Comparison of ENCODE assay signal across 1 cellular context in genomic region chr11:67354314-67355022, GRCh38.
TF ChIP-seq lines count a peak whose summit lies in the region.

No MANE protein-coding gene starts in this region.

TF ChIP-seq in HepG2, 621 proteins besides CTCF, POLR2A, EP300 and RAD21 (continued from another document):
- TF ChIP-seq MEIS1 (CRISPR knock-in tag; IDR thresholded peaks at IDR 0.05; ENCODE audit: borderline replicate concordance) = no peak; the same call in 1 of the 2 replicates
- TF ChIP-seq ZNF503 (CRISPR knock-in tag; IDR thresholded peaks at IDR 0.05) = no peak; the same call in 1 of the 2 replicates
- no peak for TF ChIP-seq TMF1 (CRISPR knock-in tag; IDR thresholded peaks at IDR 0.05; ENCODE audit: low read depth)
- TF ChIP-seq NONO (IDR thresholded peaks at IDR 0.05) = no peak
- TF ChIP-seq NONO (CRISPR knock-in tag; conservative IDR thresholded peaks at IDR 0.05) = no peak
- TF ChIP-seq SMYD3 (CRISPR knock-in tag; IDR thresholded peaks at IDR 0.05) = no peak
- TF ChIP-seq ZNF17 (CRISPR knock-in tag; IDR thresholded peaks at IDR 0.05) = no peak
- TF ChIP-seq, protein P1, sequence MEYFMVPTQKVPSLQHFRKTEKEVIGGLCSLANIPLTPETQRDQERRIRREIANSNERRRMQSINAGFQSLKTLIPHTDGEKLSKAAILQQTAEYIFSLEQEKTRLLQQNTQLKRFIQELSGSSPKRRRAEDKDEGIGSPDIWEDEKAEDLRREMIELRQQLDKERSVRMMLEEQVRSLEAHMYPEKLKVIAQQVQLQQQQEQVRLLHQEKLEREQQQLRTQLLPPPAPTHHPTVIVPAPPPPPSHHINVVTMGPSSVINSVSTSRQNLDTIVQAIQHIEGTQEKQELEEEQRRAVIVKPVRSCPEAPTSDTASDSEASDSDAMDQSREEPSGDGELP (IDR thresholded peaks at IDR 0.05; ENCODE audit: borderline replicate concordance, low read depth) = peak; percentile 48; the same call in 1 of the 2 replicates
- no peak for TF ChIP-seq ZNF367 (CRISPR knock-in tag; IDR thresholded peaks at IDR 0.05; ENCODE audit: borderline replicate concordance)
- TF ChIP-seq, protein P2, sequence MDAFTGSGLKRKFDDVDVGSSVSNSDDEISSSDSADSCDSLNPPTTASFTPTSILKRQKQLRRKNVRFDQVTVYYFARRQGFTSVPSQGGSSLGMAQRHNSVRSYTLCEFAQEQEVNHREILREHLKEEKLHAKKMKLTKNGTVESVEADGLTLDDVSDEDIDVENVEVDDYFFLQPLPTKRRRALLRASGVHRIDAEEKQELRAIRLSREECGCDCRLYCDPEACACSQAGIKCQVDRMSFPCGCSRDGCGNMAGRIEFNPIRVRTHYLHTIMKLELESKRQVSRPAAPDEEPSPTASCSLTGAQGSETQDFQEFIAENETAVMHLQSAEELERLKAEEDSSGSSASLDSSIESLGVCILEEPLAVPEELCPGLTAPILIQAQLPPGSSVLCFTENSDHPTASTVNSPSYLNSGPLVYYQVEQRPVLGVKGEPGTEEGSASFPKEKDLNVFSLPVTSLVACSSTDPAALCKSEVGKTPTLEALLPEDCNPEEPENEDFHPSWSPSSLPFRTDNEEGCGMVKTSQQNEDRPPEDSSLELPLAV (CRISPR knock-in tag; conservative IDR thresholded peaks at IDR 0.05; ENCODE audit: low read depth) = no peak
- TF ChIP-seq ZNF3 (CRISPR knock-in tag; IDR thresholded peaks at IDR 0.05) = peak; percentile 93
- no peak for TF ChIP-seq ZNF547 (CRISPR knock-in tag; IDR thresholded peaks at IDR 0.05)
- peak; percentile 29; the same call in 1 of the 2 replicates for TF ChIP-seq ZNF441 (CRISPR knock-in tag; IDR thresholded peaks at IDR 0.05; ENCODE audit: borderline replicate concordance)
- no peak for TF ChIP-seq DPF2 (CRISPR knock-in tag; IDR thresholded peaks at IDR 0.05; ENCODE audit: borderline replicate concordance, low read depth)
- TF ChIP-seq SETDB1 (CRISPR knock-in tag; IDR thresholded peaks at IDR 0.05; ENCODE audit: borderline replicate concordance) = no peak
- no peak for TF ChIP-seq ONECUT2 (CRISPR knock-in tag; IDR thresholded peaks at IDR 0.05)
- TF ChIP-seq, protein P3, sequence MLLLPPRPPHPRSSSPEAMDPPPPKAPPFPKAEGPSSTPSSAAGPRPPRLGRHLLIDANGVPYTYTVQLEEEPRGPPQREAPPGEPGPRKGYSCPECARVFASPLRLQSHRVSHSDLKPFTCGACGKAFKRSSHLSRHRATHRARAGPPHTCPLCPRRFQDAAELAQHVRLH (CRISPR knock-in tag; IDR thresholded peaks at IDR 0.05; ENCODE audit: borderline replicate concordance, low read depth) = peak; percentile 56; the same call in 1 of the 2 replicates
- TF ChIP-seq NFKB2 (CRISPR knock-in tag; IDR thresholded peaks at IDR 0.05; ENCODE audit: borderline replicate concordance) = no peak
- no peak for TF ChIP-seq ZNF570 (CRISPR knock-in tag; IDR thresholded peaks at IDR 0.05; ENCODE audit: borderline replicate concordance)
- no peak for TF ChIP-seq ZNF678 (CRISPR knock-in tag; IDR thresholded peaks at IDR 0.05)
- peak; percentile 78; the same call in 1 of the 2 replicates for TF ChIP-seq RXRB (CRISPR knock-in tag; IDR thresholded peaks at IDR 0.05; ENCODE audit: borderline replicate concordance)
- no peak for TF ChIP-seq SRSF4 (IDR thresholded peaks at IDR 0.05; ENCODE audit: low read depth, low read length, poor library complexity, severe bottlenecking)
- TF ChIP-seq ZNF407 (CRISPR knock-in tag; IDR thresholded peaks at IDR 0.05; ENCODE audit: not compliant biosample characterization) = no peak
- TF ChIP-seq MTF2 (CRISPR knock-in tag; IDR thresholded peaks at IDR 0.05; ENCODE audit: borderline replicate concordance) = no peak
- no peak for TF ChIP-seq PRMT3 (CRISPR knock-in tag; IDR thresholded peaks at IDR 0.05; ENCODE audit: borderline replicate concordance, low read depth)
- no peak for TF ChIP-seq HES4 (CRISPR knock-in tag; IDR thresholded peaks at IDR 0.05; ENCODE audit: borderline replicate concordance)
- TF ChIP-seq FOSL2 (CRISPR knock-in tag; IDR thresholded peaks at IDR 0.05) = peak; percentile 98
